9 cellular contexts compared by ENCODE assay signal in genomic region chr5:34717426-34718327, GRCh38.
DNase-seq lines count a peak whose midpoint lies in the region; ATAC-seq and TF ChIP-seq lines count a peak whose summit lies in the region.
"Had no signal": no experiment of that assay in that cellular context is flagged by ENCODE, and none has a peak within 500 bp of the region (broad histone marks: within the 10 kb centered on the region; RNA-seq: fewer than 3 reads in every experiment).

No MANE protein-coding gene starts in this region.

- no peaks in the 10 kb centered on the region for H3K9me3 ChIP-seq in Panc1 (ENCODE audit: control insufficient read depth, insufficient read depth, low read depth, low read length)

- H3K9me3 Mint-ChIP-seq in nephron progenitor cell, result no peaks in the 10 kb centered on the region
- no peaks in the 10 kb centered on the region for H3K9me3 Mint-ChIP-seq in activated naive CD4-positive, alpha-beta T cell treated with anti-CD3 and anti-CD28 coated beads, Interleukin-2, amount 10 ng/mL, durations not matched to agents 7 days and 5 days

- no peak for TF ChIP-seq CTCF in AG09309 (IDR thresholded peaks at IDR 0.05; ENCODE audit: control insufficient read depth, insufficient read depth, low read depth, low read length, missing control alignments)
- TF ChIP-seq CTCF in Panc1 (IDR thresholded peaks at IDR 0.05), result no peak
- TF ChIP-seq CTCF in fibroblast of mammary gland (conservative IDR thresholded peaks at IDR 0.05; ENCODE audit: control insufficient read depth, insufficient read depth, low read depth, low read length), result no peak
- TF ChIP-seq CTCF in nephron progenitor cell (IDR thresholded peaks at IDR 0.05), result no peak

- no peaks in the 10 kb centered on the region for H3K27me3 ChIP-seq in Panc1 (ENCODE audit: control insufficient read depth, insufficient read depth, low read length)

- H3K4me1 Mint-ChIP-seq in nephron progenitor cell, result peaks cover 38% of the 10 kb centered on the region
- no peaks in the 10 kb centered on the region for H3K4me1 Mint-ChIP-seq in activated naive CD4-positive, alpha-beta T cell treated with anti-CD3 and anti-CD28 coated beads, Interleukin-2, amount 10 ng/mL, durations not matched to agents 7 days and 5 days

- DNase-seq in AG09309 (ENCODE audit: low read depth) (peak; percentile 95), Panc1 (ENCODE audit: low read depth, low spot score) (peak; percentile 33), fibroblast of mammary gland (ENCODE audit: low read depth) (peak; percentile 97), nephron progenitor cell (peak; percentile 15), NCI-H1105 treated with DMSO at 0.1 percent for 48 hours (lab: John Stamatoyannopoulos, UW) (no peak), NCI-H1105 (lab: John Stamatoyannopoulos, UW) (no peak)
- DNase-seq in activated naive CD4-positive, alpha-beta T cell treated with anti-CD3 and anti-CD28 coated beads, Interleukin-2, amount 10 ng/mL, durations not matched to agents 7 days and 5 days, result no peak
- no peak for DNase-seq in activated CD4-positive, alpha-beta T cell treated with anti-CD3 and anti-CD28 coated beads, Interleukin-2, amount 50 U/mL, for 48 hours
- DNase-seq: DMS153 had no signal

- peaks cover 27% of the 10 kb centered on the region for H3K36me3 Mint-ChIP-seq in nephron progenitor cell (ENCODE audit: low read depth)
- H3K36me3 Mint-ChIP-seq in activated naive CD4-positive, alpha-beta T cell treated with anti-CD3 and anti-CD28 coated beads, Interleukin-2, amount 10 ng/mL, durations not matched to agents 7 days and 5 days, result no peaks in the 10 kb centered on the region

- H3K4me3 Mint-ChIP-seq in nephron progenitor cell, result no peak overlapping the region
- H3K4me3 Mint-ChIP-seq in activated naive CD4-positive, alpha-beta T cell treated with anti-CD3 and anti-CD28 coated beads, Interleukin-2, amount 10 ng/mL, durations not matched to agents 7 days and 5 days, result no peak overlapping the region

- intact Hi-C loops in Panc1 (cut with micrococcal nuclease; ENCODE audit: unreplicated experiment), result no loop called here

- no peaks in the 10 kb centered on the region for H3K36me3 ChIP-seq in Panc1 (ENCODE audit: control insufficient read depth, insufficient read depth, low read length)

- POLR2A ChIA-PET in Panc1 (lab: Charles Lee), result no interaction called here

- H3K27ac Mint-ChIP-seq in nephron progenitor cell, result peak overlapping the region; percentile 93
- H3K27ac Mint-ChIP-seq in activated naive CD4-positive, alpha-beta T cell treated with anti-CD3 and anti-CD28 coated beads, Interleukin-2, amount 10 ng/mL, durations not matched to agents 7 days and 5 days, result no peak overlapping the region

- in situ Hi-C loops in Panc1 (cut with HindIII; ENCODE audit: low pct_unique_long_range_greater_than_20kb, low sequenced_read_pairs), result no loop called here

- no TSS peak for BruUV-seq in Panc1 (replicated peaks; lab: Mats Ljungman, UMichigan)

- H3K4me3 ChIP-seq in AG09309 (ENCODE audit: control insufficient read depth, low read depth, low read length) (no peak overlapping the region), Panc1 (ENCODE audit: low read depth in 2 of 2, low read length in 2 of 2) (no peak overlapping the region), fibroblast of mammary gland (ENCODE audit: control insufficient read depth, low read depth, low read length) (no peak overlapping the region)

- peaks cover 4% of the 10 kb centered on the region for H3K27me3 Mint-ChIP-seq in nephron progenitor cell (ENCODE audit: low read depth, poor library complexity)
- H3K27me3 Mint-ChIP-seq in activated naive CD4-positive, alpha-beta T cell treated with anti-CD3 and anti-CD28 coated beads, Interleukin-2, amount 10 ng/mL, durations not matched to agents 7 days and 5 days, result peaks cover 3% of the 10 kb centered on the region

- no peak overlapping the region for H3K27ac ChIP-seq in Panc1 (ENCODE audit: low read length)

- no peak for ATAC-seq in Panc1

- H3K4me1 ChIP-seq in Panc1 (ENCODE audit: control insufficient read depth, insufficient read depth, low read length), result no peaks in the 10 kb centered on the region

- CTCF ChIA-PET in Panc1 (lab: Charles Lee), result no interaction called here
- CTCF ChIA-PET in activated naive CD4-positive, alpha-beta T cell treated with anti-CD3 and anti-CD28 coated beads, Interleukin-2, amount 10 ng/mL, durations not matched to agents 7 days and 5 days (lab: Charles Lee), result interaction anchor here (0.6 kb wide), 1 partner anchor 96 kb away, joined by 3 read pairs; no protein-coding TSS in a partner anchor

Comparison
In these comparisons a context has a peak if more than half of its experiments do, and no peak if none do; other contexts are left out.
1. DNase-seq: peak in AG09309 (single experiment), Panc1 (single experiment), fibroblast of mammary gland (single experiment) and nephron progenitor cell (single experiment); none in NCI-H1105 treated with DMSO at 0.1 percent for 48 hours (single experiment), activated naive CD4-positive, alpha-beta T cell treated with anti-CD3 and anti-CD28 coated beads, Interleukin-2, amount 10 ng/mL, durations not matched to agents 7 days and 5 days (single experiment), NCI-H1105 (single experiment) and activated CD4-positive, alpha-beta T cell treated with anti-CD3 and anti-CD28 coated beads, Interleukin-2, amount 50 U/mL, for 48 hours (0 of 2).